1 cellular context compared by ENCODE assay signal in genomic region chr16:23556881-23557778, GRCh38.
TF ChIP-seq lines count a peak whose summit lies in the region.

TSS of gene EARS2 (minus strand) at chr16:23557350. CDS start at chr16:23557343, 7 bp downstream.
TSS of gene UBFD1 (plus strand) at chr16:23557727. CDS start at chr16:23557743, 16 bp downstream.

TF ChIP-seq in IMR-90, 13 proteins besides CTCF, POLR2A, EP300 and RAD21 (continued from another document):
- TF ChIP-seq USF2 (IDR thresholded peaks at IDR 0.05; ENCODE audit: low read depth, low read length) (peak; percentile 96), SMC3 (IDR thresholded peaks at IDR 0.05; ENCODE audit: low read depth, low read length) (peak; percentile 51), MXI1 (IDR thresholded peaks at IDR 0.05; ENCODE audit: borderline replicate concordance, low read depth, low read length) (peak; percentile 99), NFE2L2 (IDR thresholded peaks at IDR 0.05; ENCODE audit: low read depth, low read length) (no peak), BHLHE40 (IDR thresholded peaks at IDR 0.05; ENCODE audit: low read depth, low read length) (no peak), MAFK (IDR thresholded peaks at IDR 0.05; ENCODE audit: low read depth, low read length) (no peak), RCOR1 (IDR thresholded peaks at IDR 0.05; ENCODE audit: insufficient replicate concordance, low read length) (peak; percentile 99)
TF ChIP-seq in IMR-90: peak in this region for 6.
